In the genomic region with DNA sequence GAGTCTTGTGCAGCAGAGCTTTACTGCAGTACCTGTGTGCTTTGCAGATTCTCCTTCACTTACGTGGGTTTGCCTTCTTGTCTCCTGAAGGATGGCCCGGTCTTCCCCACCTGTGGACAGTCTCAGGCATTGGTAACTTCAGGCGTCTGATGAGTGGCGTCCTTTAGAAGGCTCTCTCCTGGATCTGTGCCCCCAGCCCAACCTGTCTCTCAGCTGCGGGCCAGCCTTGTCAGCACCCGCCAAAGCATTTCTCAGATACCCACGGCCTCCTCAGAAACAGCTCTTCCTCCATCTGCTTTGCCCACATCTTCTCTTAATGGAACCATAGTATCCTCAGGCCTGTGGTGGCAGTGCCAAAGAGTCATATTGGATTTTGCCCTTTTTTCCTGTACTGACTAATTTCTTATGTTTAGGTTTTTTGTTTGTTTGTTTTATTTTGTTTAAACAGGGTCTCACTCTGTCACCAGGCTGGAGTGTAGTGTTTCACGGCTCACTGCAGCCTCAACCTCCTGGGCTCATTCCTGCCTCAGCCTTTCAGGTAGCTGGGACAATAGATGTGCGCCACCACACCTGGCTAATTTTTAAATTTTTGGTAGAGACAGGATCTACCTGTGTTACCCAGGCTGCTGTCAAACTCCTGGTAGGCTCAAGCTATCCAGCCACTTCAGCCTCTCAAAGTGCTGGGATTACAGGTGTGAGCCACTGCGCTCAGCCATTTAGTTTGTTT, we compare ENCODE assay signal across 1 cellular context.
TF ChIP-seq lines count a peak whose summit lies in the region.

No MANE protein-coding gene starts in this region.

TF ChIP-seq in HEK293, 187 proteins besides CTCF, POLR2A, EP300 and RAD21:
- TF ChIP-seq, protein P1, sequence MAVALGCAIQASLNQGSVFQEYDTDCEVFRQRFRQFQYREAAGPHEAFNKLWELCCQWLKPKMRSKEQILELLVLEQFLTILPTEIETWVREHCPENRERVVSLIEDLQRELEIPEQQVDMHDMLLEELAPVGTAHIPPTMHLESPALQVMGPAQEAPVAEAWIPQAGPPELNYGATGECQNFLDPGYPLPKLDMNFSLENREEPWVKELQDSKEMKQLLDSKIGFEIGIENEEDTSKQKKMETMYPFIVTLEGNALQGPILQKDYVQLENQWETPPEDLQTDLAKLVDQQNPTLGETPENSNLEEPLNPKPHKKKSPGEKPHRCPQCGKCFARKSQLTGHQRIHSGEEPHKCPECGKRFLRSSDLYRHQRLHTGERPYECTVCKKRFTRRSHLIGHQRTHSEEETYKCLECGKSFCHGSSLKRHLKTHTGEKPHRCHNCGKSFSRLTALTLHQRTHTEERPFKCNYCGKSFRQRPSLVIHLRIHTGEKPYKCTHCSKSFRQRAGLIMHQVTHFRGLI (tag by site-specific recombination; IDR thresholded peaks at IDR 0.05), result peak; percentile 50; the same call in 1 of the 2 replicates
- TF ChIP-seq, protein P2, sequence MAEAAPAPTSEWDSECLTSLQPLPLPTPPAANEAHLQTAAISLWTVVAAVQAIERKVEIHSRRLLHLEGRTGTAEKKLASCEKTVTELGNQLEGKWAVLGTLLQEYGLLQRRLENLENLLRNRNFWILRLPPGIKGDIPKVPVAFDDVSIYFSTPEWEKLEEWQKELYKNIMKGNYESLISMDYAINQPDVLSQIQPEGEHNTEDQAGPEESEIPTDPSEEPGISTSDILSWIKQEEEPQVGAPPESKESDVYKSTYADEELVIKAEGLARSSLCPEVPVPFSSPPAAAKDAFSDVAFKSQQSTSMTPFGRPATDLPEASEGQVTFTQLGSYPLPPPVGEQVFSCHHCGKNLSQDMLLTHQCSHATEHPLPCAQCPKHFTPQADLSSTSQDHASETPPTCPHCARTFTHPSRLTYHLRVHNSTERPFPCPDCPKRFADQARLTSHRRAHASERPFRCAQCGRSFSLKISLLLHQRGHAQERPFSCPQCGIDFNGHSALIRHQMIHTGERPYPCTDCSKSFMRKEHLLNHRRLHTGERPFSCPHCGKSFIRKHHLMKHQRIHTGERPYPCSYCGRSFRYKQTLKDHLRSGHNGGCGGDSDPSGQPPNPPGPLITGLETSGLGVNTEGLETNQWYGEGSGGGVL (tag by site-specific recombination; IDR thresholded peaks at IDR 0.05), result no peak
